2 cellular contexts compared by ENCODE assay signal in the genomic region with DNA sequence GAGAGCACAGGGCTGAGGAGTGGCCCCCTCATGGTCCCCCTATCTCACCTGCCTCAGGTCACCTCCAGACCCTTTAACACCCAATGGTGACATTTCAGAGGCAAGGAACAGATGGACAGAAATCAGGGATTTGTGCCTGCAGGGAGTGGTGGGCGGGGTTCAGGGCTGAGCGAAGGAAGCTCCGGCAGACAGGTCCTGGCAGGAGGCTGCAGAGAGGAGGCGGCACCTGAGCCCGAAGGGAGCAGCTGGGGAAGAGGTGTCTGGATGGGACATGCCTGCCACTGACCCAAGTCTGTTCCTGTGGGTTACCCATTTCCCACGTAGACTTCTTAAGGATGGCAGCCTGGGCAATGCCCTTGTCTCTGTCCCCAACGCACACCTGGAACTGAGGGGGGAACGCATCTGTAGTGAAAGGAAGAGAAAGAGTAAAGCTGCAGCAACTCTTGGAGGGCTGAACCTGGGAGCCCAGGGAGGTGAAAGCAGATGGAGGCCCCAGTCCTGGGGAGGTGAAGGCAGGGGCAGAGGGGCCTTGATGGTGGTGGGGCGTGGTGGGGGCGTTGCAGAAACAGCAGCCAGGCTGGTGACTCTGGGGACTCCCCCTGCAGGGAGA.
TF ChIP-seq lines count a peak whose summit lies in the region.

No MANE protein-coding gene starts in this region.

TF ChIP-seq in IMR-90, 13 proteins besides CTCF, POLR2A, EP300 and RAD21 (continued from another document):
- TF ChIP-seq BHLHE40 (IDR thresholded peaks at IDR 0.05; ENCODE audit: low read depth, low read length) (no peak), USF2 (IDR thresholded peaks at IDR 0.05; ENCODE audit: low read depth, low read length) (no peak), RFX5 (IDR thresholded peaks at IDR 0.05; ENCODE audit: low read depth, low read length) (no peak), RCOR1 (IDR thresholded peaks at IDR 0.05; ENCODE audit: insufficient replicate concordance, low read length) (no peak), MAFK (IDR thresholded peaks at IDR 0.05; ENCODE audit: low read depth, low read length) (no peak), CHD1 (IDR thresholded peaks at IDR 0.05; ENCODE audit: low read depth, low read length) (no peak), NFE2L2 (IDR thresholded peaks at IDR 0.05; ENCODE audit: low read depth, low read length) (no peak), SMC3 (IDR thresholded peaks at IDR 0.05; ENCODE audit: low read depth, low read length) (no peak)
- TF ChIP-seq, protein P1, sequence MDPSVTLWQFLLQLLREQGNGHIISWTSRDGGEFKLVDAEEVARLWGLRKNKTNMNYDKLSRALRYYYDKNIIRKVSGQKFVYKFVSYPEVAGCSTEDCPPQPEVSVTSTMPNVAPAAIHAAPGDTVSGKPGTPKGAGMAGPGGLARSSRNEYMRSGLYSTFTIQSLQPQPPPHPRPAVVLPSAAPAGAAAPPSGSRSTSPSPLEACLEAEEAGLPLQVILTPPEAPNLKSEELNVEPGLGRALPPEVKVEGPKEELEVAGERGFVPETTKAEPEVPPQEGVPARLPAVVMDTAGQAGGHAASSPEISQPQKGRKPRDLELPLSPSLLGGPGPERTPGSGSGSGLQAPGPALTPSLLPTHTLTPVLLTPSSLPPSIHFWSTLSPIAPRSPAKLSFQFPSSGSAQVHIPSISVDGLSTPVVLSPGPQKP (IDR thresholded peaks at IDR 0.05; ENCODE audit: borderline replicate concordance, low read depth, low read length): no peak

TF ChIP-seq in K562, 482 proteins besides CTCF, POLR2A, EP300 and RAD21 (continued from another document):
- TF ChIP-seq, protein P2, sequence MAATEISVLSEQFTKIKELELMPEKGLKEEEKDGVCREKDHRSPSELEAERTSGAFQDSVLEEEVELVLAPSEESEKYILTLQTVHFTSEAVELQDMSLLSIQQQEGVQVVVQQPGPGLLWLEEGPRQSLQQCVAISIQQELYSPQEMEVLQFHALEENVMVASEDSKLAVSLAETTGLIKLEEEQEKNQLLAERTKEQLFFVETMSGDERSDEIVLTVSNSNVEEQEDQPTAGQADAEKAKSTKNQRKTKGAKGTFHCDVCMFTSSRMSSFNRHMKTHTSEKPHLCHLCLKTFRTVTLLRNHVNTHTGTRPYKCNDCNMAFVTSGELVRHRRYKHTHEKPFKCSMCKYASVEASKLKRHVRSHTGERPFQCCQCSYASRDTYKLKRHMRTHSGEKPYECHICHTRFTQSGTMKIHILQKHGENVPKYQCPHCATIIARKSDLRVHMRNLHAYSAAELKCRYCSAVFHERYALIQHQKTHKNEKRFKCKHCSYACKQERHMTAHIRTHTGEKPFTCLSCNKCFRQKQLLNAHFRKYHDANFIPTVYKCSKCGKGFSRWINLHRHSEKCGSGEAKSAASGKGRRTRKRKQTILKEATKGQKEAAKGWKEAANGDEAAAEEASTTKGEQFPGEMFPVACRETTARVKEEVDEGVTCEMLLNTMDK (IDR thresholded peaks at IDR 0.05; ENCODE audit: borderline replicate concordance, insufficient read depth, low read depth, low read length, poor library complexity, severe bottlenecking): peak; percentile 49
- TF ChIP-seq ARID4B (CRISPR knock-in tag; IDR thresholded peaks at IDR 0.05) (0 out of 2 replicates have a peak, but pooled peaks have one; percentile 23), GABPB2 (CRISPR knock-in tag; conservative IDR thresholded peaks at IDR 0.05) (no peak)
